In the genomic region with DNA sequence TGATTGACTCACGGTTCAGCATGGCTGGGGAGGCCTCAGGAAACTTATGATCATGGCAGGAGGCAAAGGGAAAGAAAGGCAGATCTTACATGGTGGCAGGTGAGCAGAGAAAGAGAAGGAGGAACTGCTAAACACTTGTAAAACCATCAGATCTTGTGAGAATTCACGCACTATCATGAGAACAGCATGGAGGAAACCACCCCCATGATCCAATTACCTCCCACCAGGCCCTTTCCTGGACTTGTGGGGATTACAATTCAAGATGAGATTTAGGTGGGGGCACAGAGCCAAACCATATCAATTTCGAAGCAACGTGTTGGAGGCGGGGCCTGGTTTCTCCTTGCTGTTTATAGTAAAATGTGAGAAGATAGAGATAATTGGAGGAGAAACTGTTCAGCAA, we compare ENCODE assay signal across 19 cellular contexts.
"Had no signal": no experiment of that assay in that cellular context is flagged by ENCODE, and none has a peak within 500 bp of the region (broad histone marks: within the 10 kb centered on the region; RNA-seq: fewer than 3 reads in every experiment).

No MANE protein-coding gene starts in this region.

- H3K27ac ChIP-seq: coronary artery, heart left ventricle, neural progenitor cell, pancreas, tibial artery, upper lobe of left lung, uterus had no signal

- H3K9me3 ChIP-seq: heart left ventricle, pancreas, tibial artery, upper lobe of left lung, uterus had no signal

- H3K9ac ChIP-seq: neural progenitor cell had no signal

- DNase-seq: effector CD4-positive, alpha-beta T cell; heart left ventricle; hippocampal formation; natural killer cell; nucleus accumbens; pancreas; right cardiac atrium; stimulated activated CD4-positive, alpha-beta T cell treated with anti-CD3 and anti-CD28 coated beads, Interleukin-4, amount 100 ng/mL, for 1 hour; stimulated activated CD8-positive, alpha-beta memory T cell treated with anti-CD3 and anti-CD28 coated beads, Interleukin-4, amount 100 ng/mL, for 48 hours; stimulated activated naive CD8-positive, alpha-beta T cell treated with anti-CD3 and anti-CD28 coated beads, Interleukin-15, Interleukin-2, amounts not matched to agents 100 U/mL and 50 U/mL, for 24 hours; tibial artery; upper lobe of left lung; uterus had no signal

- H3K36me3 ChIP-seq: heart left ventricle, neural progenitor cell, pancreas, tibial artery, upper lobe of left lung, uterus had no signal

- H3K4me3 Mint-ChIP-seq: natural killer cell; neural progenitor cell; stimulated activated effector memory CD8-positive, alpha-beta T cell treated with anti-CD3 and anti-CD28 coated beads, Interleukin-12 subunit alpha, Interleukin-12 subunit beta, amount 100 ng/mL, for 72 hours had no signal

- ATAC-seq: esophagus mucosa; heart left ventricle; natural killer cell; pancreas; right cardiac atrium; stimulated activated effector memory CD8-positive, alpha-beta T cell treated with anti-CD3 and anti-CD28 coated beads, Interleukin-12 subunit alpha, Interleukin-12 subunit beta, amount 100 ng/mL, for 72 hours; stimulated activated naive CD8-positive, alpha-beta T cell treated with anti-CD3 and anti-CD28 coated beads, Interleukin-15, Interleukin-2, amounts not matched to agents 100 U/mL and 50 U/mL, for 24 hours had no signal

- H3K27me3 ChIP-seq: heart left ventricle, neural progenitor cell, pancreas, tibial artery, upper lobe of left lung, uterus had no signal

- H3K4me1 ChIP-seq: neural progenitor cell, pancreas, tibial artery, upper lobe of left lung, uterus had no signal

- H3K9me3 Mint-ChIP-seq: neural progenitor cell; stimulated activated effector memory CD8-positive, alpha-beta T cell treated with anti-CD3 and anti-CD28 coated beads, Interleukin-12 subunit alpha, Interleukin-12 subunit beta, amount 100 ng/mL, for 72 hours had no signal

- H3K36me3 Mint-ChIP-seq: natural killer cell; neural progenitor cell; stimulated activated effector memory CD8-positive, alpha-beta T cell treated with anti-CD3 and anti-CD28 coated beads, Interleukin-12 subunit alpha, Interleukin-12 subunit beta, amount 100 ng/mL, for 72 hours had no signal

- H3K27ac Mint-ChIP-seq: natural killer cell; neural progenitor cell; progenitor cell of endocrine pancreas; stimulated activated effector memory CD8-positive, alpha-beta T cell treated with anti-CD3 and anti-CD28 coated beads, Interleukin-12 subunit alpha, Interleukin-12 subunit beta, amount 100 ng/mL, for 72 hours had no signal

- H3K4me1 Mint-ChIP-seq: natural killer cell; stimulated activated effector memory CD8-positive, alpha-beta T cell treated with anti-CD3 and anti-CD28 coated beads, Interleukin-12 subunit alpha, Interleukin-12 subunit beta, amount 100 ng/mL, for 72 hours had no signal

- H3K4me3 ChIP-seq: coronary artery, heart left ventricle, neural progenitor cell, pancreas, smooth muscle cell, tibial artery, upper lobe of left lung, uterus had no signal
